18 cellular contexts compared by ENCODE assay signal in genomic region chr2:120432293-120432975, GRCh38.
"Had no signal": no experiment of that assay in that cellular context is flagged by ENCODE, and none has a peak within 500 bp of the region (broad histone marks: within the 10 kb centered on the region; RNA-seq: fewer than 3 reads in every experiment).

No MANE protein-coding gene starts in this region.

- H3K27ac ChIP-seq: gastrocnemius medialis, neutrophil, thyroid gland, uterus, WERI-Rb-1 had no signal

- DNase-seq: activated CD4-positive, alpha-beta T cell treated with anti-CD3 and anti-CD28 coated beads, Interleukin-2, amount 50 U/mL, for 48 hours; activated effector memory CD4-positive, alpha-beta T cell treated with Interleukin-2 at 50 U/mL for 16 hours; activated naive CD4-positive, alpha-beta T cell treated with anti-CD3 and anti-CD28 coated beads, Interleukin-2, amount 10 ng/mL, durations not matched to agents 7 days and 5 days; activated naive CD8-positive, alpha-beta T cell treated with anti-CD3 and anti-CD28 coated beads, Interleukin-2, amount 50 U/mL, for 24 hours; effector CD4-positive, alpha-beta T cell; gastrocnemius medialis; mesendoderm; natural killer cell; stimulated activated CD4-positive, alpha-beta T cell treated with anti-CD3 and anti-CD28 coated beads, Interleukin-4, amount 100 ng/mL, for 24 hours; stimulated activated naive B cell treated with anti-CD40 and anti-IgM and Interleukin-4, amounts not matched to agents 10 μg/mL and 1 μg/mL and 100 μg/mL, for 72 hours; T-helper 17 cell; thyroid gland; uterus; WERI-Rb-1 had no signal

- H3K9me3 ChIP-seq: gastrocnemius medialis, neutrophil, thyroid gland, uterus had no signal

- H3K36me3 ChIP-seq: gastrocnemius medialis, neutrophil, thyroid gland, uterus, WERI-Rb-1 had no signal

- H3K4me1 ChIP-seq: gastrocnemius medialis, thyroid gland, uterus had no signal

- H3K4me3 ChIP-seq: gastrocnemius medialis, smooth muscle cell, thyroid gland, uterus had no signal

- ATAC-seq: activated naive CD8-positive, alpha-beta T cell treated with anti-CD3 and anti-CD28 coated beads, Interleukin-2, amount 50 U/mL, for 24 hours; esophagus mucosa; gastrocnemius medialis; natural killer cell; sciatic nerve; stimulated activated naive B cell treated with anti-CD40 and anti-IgM and Interleukin-4, amounts not matched to agents 10 μg/mL and 1 μg/mL and 100 μg/mL, for 72 hours; T-helper 17 cell had no signal

- H3K27me3 ChIP-seq: thyroid gland, uterus had no signal
